In the genomic region with DNA sequence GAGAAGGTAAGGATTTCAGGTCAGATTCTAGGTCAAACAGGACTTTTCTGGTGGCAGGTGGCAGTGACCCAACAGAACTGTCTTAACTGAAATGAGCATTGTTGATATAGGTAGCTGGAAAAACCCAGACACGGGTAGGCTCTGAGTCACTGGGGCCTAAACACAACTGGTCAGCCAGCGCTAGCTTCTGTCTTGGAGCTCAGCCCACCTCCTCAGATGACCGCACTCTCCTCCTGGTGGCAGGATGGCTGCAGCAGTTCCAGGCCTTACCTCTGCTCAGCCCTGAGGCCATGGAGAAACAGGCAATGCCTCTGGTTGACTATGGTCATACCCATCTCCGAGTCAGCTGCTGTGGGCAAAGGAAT, we compare ENCODE assay signal across 19 cellular contexts.
A peak's percentile ranks its signal among the peaks of the same experiment; 100 is the strongest.
DNase-seq lines count a peak whose midpoint lies in the region; ATAC-seq, FAIRE-seq and TF ChIP-seq lines count a peak whose summit lies in the region.
"Had no signal": no experiment of that assay in that cellular context is flagged by ENCODE, and none has a peak within 500 bp of the region (broad histone marks: within the 10 kb centered on the region; RNA-seq: fewer than 3 reads in every experiment).

No MANE protein-coding gene starts in this region.

- H3K27ac ChIP-seq in A549 = no peak overlapping the region
- H3K27ac ChIP-seq: neutrophil, SJCRH30 had no signal

- no peak for TF ChIP-seq POLR2A in A549 (IDR thresholded peaks at IDR 0.05; ENCODE audit: low read length)

- no peak for TF ChIP-seq RAD21 in A549 (conservative IDR thresholded peaks at IDR 0.05 in 1 of 2, IDR thresholded peaks at IDR 0.05 in 1 of 2)

- H3K27me3 Mint-ChIP-seq in MCF 10A (ENCODE audit: insufficient read depth, unreplicated experiment) = peaks cover 27% of the 10 kb centered on the region

- no TSS peak for BruUV-seq in MCF 10A (replicated peaks; lab: Mats Ljungman, UMichigan)

- CTCF ChIA-PET in A549 (lab: Yijun Ruan, JAX) = interaction anchor here (1.2 kb wide), 1 partner anchor 13 kb away, joined by 3 read pairs; no protein-coding TSS in a partner anchor
- CTCF ChIA-PET in MCF 10A (lab: Yijun Ruan, JAX) = no interaction called here

- FAIRE-seq in A549 (lab: Jason Lieb, UNC) (no peak), HTR-8/SVneo (lab: Jason Lieb, UNC) (peak; percentile 72)
- FAIRE-seq: GM12892, GM19239, urothelium cell line had no signal

- DNase-seq in A549 (ENCODE audit: low read depth in 1 of 2, low spot score in 1 of 2) (peak in 1 of 2 experiments; percentile 10), HTR-8/SVneo (ENCODE audit: insufficient read length, low spot score) (no peak), MCF 10A (ENCODE audit: unreplicated experiment) (peak; percentile 68), kidney tubule cell (ENCODE audit: low spot score) (peak; percentile 88), NCI-H2171 treated with DMSO at 0.1 percent for 48 hours (lab: John Stamatoyannopoulos, UW) (no peak), NCI-H2081 (lab: John Stamatoyannopoulos, UW) (no peak), midbrain (lab: John Stamatoyannopoulos, UW) (no peak)
- no peak for DNase-seq in stimulated activated naive CD4-positive, alpha-beta T cell treated with Interleukin-2 at 50 U/mL for 16 hours (lab: John Stamatoyannopoulos, UW)
- DNase-seq: DMS153, GOT3, NCI-H146, NCI-H748 treated with DMSO at 0.1 percent for 48 hours, SJCRH30 had no signal

- 58% methylated on average over 4 of the region's 4 CpGs for WGBS in A549 (ENCODE audit: missing lambda C conversion rate)

- no peak for TF ChIP-seq CTCF in A549 (IDR thresholded peaks at IDR 0.05)
- no peak for TF ChIP-seq CTCF in MCF 10A (IDR thresholded peaks at IDR 0.05; ENCODE audit: unreplicated experiment)

- POLR2A ChIA-PET in A549 (lab: Yijun Ruan, JAX) = no interaction called here
- POLR2A ChIA-PET in MCF 10A (lab: Yijun Ruan, JAX) = no interaction called here

- no peak overlapping the region for H3K4me3 Mint-ChIP-seq in MCF 10A (ENCODE audit: unreplicated experiment)
- H3K4me3 Mint-ChIP-seq: activated CD8-positive, alpha-beta memory T cell treated with anti-CD3 and anti-CD28 coated beads, Interleukin-2, amount 10 ng/mL, durations not matched to agents 7 days and 5 days had no signal

- H3K9me3 Mint-ChIP-seq in MCF 10A (ENCODE audit: unreplicated experiment) = peaks cover 8% of the 10 kb centered on the region

- H3K4me2 ChIP-seq in A549 = no peak overlapping the region

- peaks cover 11% of the 10 kb centered on the region for H3K4me1 Mint-ChIP-seq in MCF 10A (ENCODE audit: insufficient read depth, unreplicated experiment)
- H3K4me1 Mint-ChIP-seq: activated CD8-positive, alpha-beta memory T cell treated with anti-CD3 and anti-CD28 coated beads, Interleukin-2, amount 10 ng/mL, durations not matched to agents 7 days and 5 days had no signal

- ATAC-seq in A549 = peak; percentile 51 to 68; a peak in 4 of 6 replicates
- ATAC-seq: activated CD8-positive, alpha-beta memory T cell treated with anti-CD3 and anti-CD28 coated beads, Interleukin-2, amount 10 ng/mL, durations not matched to agents 7 days and 5 days; left lobe of liver had no signal

- no peak for TF ChIP-seq EP300 in A549 (IDR thresholded peaks at IDR 0.05)

- intact Hi-C loops in MCF 10A (cut with micrococcal nuclease) = no loop called here

- peaks cover under 1% of the 10 kb centered on the region; the same call in 1 of the 3 replicates for H3K4me1 ChIP-seq in A549

- no peaks in the 10 kb centered on the region for H3K9me3 ChIP-seq in A549
- H3K9me3 ChIP-seq: neutrophil, SJCRH30 had no signal

- no peak overlapping the region for H3K4me3 ChIP-seq in A549
- H3K4me3 ChIP-seq: SJCRH30 had no signal

- no peak overlapping the region for H3K27ac Mint-ChIP-seq in MCF 10A (ENCODE audit: low read depth, unreplicated experiment)
- H3K27ac Mint-ChIP-seq: activated CD8-positive, alpha-beta memory T cell treated with anti-CD3 and anti-CD28 coated beads, Interleukin-2, amount 10 ng/mL, durations not matched to agents 7 days and 5 days had no signal

- H3K36me3 Mint-ChIP-seq in MCF 10A (ENCODE audit: insufficient read depth, unreplicated experiment) = no peaks in the 10 kb centered on the region
- H3K36me3 Mint-ChIP-seq: activated CD8-positive, alpha-beta memory T cell treated with anti-CD3 and anti-CD28 coated beads, Interleukin-2, amount 10 ng/mL, durations not matched to agents 7 days and 5 days had no signal

TF ChIP-seq in A549, 52 proteins besides CTCF, POLR2A, EP300 and RAD21:
- TF ChIP-seq SREBF2 (IDR thresholded peaks at IDR 0.05) = no peak
- TF ChIP-seq ZNF302 (CRISPR knock-in tag; IDR thresholded peaks at IDR 0.05) = no peak
- TF ChIP-seq, protein P1, sequence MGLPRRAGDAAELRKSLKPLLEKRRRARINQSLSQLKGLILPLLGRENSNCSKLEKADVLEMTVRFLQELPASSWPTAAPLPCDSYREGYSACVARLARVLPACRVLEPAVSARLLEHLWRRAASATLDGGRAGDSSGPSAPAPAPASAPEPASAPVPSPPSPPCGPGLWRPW (IDR thresholded peaks at IDR 0.05) = no peak
- TF ChIP-seq HEYL (CRISPR knock-in tag; IDR thresholded peaks at IDR 0.05) = no peak
- TF ChIP-seq EHMT2 (IDR thresholded peaks at IDR 0.05; ENCODE audit: low read depth) = no peak
- no peak for TF ChIP-seq JUN (IDR thresholded peaks at IDR 0.05)
- TF ChIP-seq POLR2AphosphoS2 (conservative IDR thresholded peaks at IDR 0.05; ENCODE audit: low read length) = no peak
- TF ChIP-seq HOXA7 (CRISPR knock-in tag; IDR thresholded peaks at IDR 0.05) = no peak
- TF ChIP-seq RNF2 (IDR thresholded peaks at IDR 0.05; ENCODE audit: borderline replicate concordance, low read depth) = no peak
- no peak for TF ChIP-seq GATA3 (IDR thresholded peaks at IDR 0.05; ENCODE audit: borderline replicate concordance)
- no peak for TF ChIP-seq FOSL2 (IDR thresholded peaks at IDR 0.05)
- TF ChIP-seq FOSL2 (CRISPR knock-in tag; IDR thresholded peaks at IDR 0.05) = no peak
- TF ChIP-seq, protein P2, sequence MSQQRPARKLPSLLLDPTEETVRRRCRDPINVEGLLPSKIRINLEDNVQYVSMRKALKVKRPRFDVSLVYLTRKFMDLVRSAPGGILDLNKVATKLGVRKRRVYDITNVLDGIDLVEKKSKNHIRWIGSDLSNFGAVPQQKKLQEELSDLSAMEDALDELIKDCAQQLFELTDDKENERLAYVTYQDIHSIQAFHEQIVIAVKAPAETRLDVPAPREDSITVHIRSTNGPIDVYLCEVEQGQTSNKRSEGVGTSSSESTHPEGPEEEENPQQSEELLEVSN (IDR thresholded peaks at IDR 0.05; ENCODE audit: borderline replicate concordance, low read depth) = no peak
- no peak for TF ChIP-seq PBX3 (IDR thresholded peaks at IDR 0.05)
- no peak for TF ChIP-seq ELK1 (IDR thresholded peaks at IDR 0.05; ENCODE audit: low read depth, low read length)
- TF ChIP-seq FOSB (CRISPR knock-in tag; IDR thresholded peaks at IDR 0.05) = no peak
- TF ChIP-seq SMC3 (IDR thresholded peaks at IDR 0.05) = no peak

Comparison
In these comparisons a context has a peak if more than half of its experiments do, and no peak if none do; other contexts are left out.
1. DNase-seq: peak in MCF 10A (single experiment) and kidney tubule cell (single experiment); none in HTR-8/SVneo (single experiment), NCI-H2171 treated with DMSO at 0.1 percent for 48 hours (single experiment), NCI-H2081 (0 of 2), midbrain (single experiment) and stimulated activated naive CD4-positive, alpha-beta T cell treated with Interleukin-2 at 50 U/mL for 16 hours (single experiment).